ENCODE assay signal across 1 cellular context in the genomic region with DNA sequence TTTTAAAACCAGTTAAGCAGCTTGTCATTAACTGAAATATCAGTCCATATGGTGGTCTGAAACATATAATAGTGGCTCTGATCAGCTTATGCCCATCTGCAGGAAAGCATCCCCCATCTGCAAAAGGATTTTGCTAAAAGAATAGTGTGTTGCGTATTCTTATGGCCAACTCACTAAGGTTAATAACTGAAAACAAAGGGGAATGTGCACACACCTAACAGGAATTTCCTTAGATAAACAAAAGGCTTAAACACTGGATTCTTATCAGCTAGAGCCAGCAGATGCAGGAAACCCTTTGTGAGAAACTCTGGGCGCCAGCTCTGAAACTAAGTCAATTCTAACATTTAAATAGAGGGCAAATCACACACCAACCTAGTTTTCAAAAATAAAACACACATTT.
TF ChIP-seq lines count a peak whose summit lies in the region.

No MANE protein-coding gene starts in this region.

TF ChIP-seq in IMR-90, 13 proteins besides CTCF, POLR2A, EP300 and RAD21:
- TF ChIP-seq MAZ (IDR thresholded peaks at IDR 0.05; ENCODE audit: borderline replicate concordance, low read depth, low read length) = no peak
